In the genomic region with DNA sequence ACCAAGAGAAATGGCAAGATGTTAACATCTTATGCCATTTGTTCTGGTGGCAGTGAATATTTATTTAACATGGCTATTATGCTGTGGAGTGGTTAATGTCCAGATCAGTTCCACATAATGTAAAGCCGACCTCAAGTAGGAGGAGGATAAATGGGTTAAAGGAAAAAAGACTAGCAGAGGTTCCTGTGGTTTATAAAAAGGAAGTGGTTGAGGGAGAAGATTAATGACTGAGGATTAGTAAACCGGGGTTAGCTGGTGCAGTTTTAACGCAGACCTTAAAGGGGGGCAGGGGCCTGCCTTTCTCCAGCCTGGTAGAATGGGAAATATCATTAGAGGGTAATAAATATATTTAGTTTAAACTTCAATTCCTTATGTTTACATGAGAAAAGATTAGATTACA, we compare ENCODE assay signal across 16 cellular contexts.
DNase-seq lines count a peak whose midpoint lies in the region; ATAC-seq, FAIRE-seq and TF ChIP-seq lines count a peak whose summit lies in the region.
"Had no signal": no experiment of that assay in that cellular context is flagged by ENCODE, and none has a peak within 500 bp of the region (broad histone marks: within the 10 kb centered on the region; RNA-seq: fewer than 3 reads in every experiment).

No MANE protein-coding gene starts in this region.

- H3K9me3 ChIP-seq in SK-N-MC (ENCODE audit: low read depth, low read length) (no peaks in the 10 kb centered on the region), T-helper 17 cell (ENCODE audit: control insufficient read depth, low read length, poor library complexity, severe bottlenecking) (no peaks in the 10 kb centered on the region)

- TF ChIP-seq CTCF in mesothelial cell of epicardium (IDR thresholded peaks at IDR 0.05; ENCODE audit: unreplicated experiment), result no peak

- H3K27me3 Mint-ChIP-seq in mesothelial cell of epicardium (ENCODE audit: low read depth) (no peaks in the 10 kb centered on the region), T-helper 17 cell (peaks cover 5% of the 10 kb centered on the region)

- no peak overlapping the region for H3K9ac ChIP-seq in SK-N-MC (ENCODE audit: insufficient read length)

- H3K4me3 ChIP-seq in SK-N-MC, result 0 out of 2 replicates have a peak overlapping the region, but pooled peaks have one; percentile 10

- H3K27ac ChIP-seq in SK-N-MC, result no peak overlapping the region; the same call in 1 of the 2 replicates
- H3K27ac ChIP-seq: foreskin keratinocyte had no signal

- DNase-seq in D341Med (ENCODE audit: low spot score), result peak; percentile 50
- DNase-seq in HTR-8/SVneo (ENCODE audit: insufficient read length, low spot score), result peak; percentile 49
- DNase-seq in SK-N-MC (ENCODE audit: low read depth, low spot score), result peak; percentile 76
- DNase-seq in mesothelial cell of epicardium (ENCODE audit: low spot score in 2 of 2, unreplicated experiment in 2 of 2), result no peak
- no peak for DNase-seq in DMS79 treated with DMSO at 0.1 percent for 48 hours (lab: John Stamatoyannopoulos, UW)
- no peak for DNase-seq in activated CD8-positive, alpha-beta memory T cell treated with anti-CD3 and anti-CD28 coated beads, Interleukin-2, amount 50 U/mL, for 4 hours
- no peak for DNase-seq in RKO (ENCODE audit: low spot score)
- DNase-seq in T-helper 17 cell, result no peak
- DNase-seq: CD8-positive, alpha-beta memory T cell; effector CD8-positive, alpha-beta T cell; foreskin keratinocyte; NCI-H1092 treated with DMSO at 0.1 percent for 48 hours; stimulated activated CD4-positive, alpha-beta T cell treated with anti-CD3 and anti-CD28 coated beads, Interleukin-12 subunit alpha, Interleukin-12 subunit beta, amount 100 ng/mL, for 4 hours had no signal

- no peak for ATAC-seq in T-helper 17 cell
- ATAC-seq: activated T-helper 17 cell treated with anti-CD3 and anti-CD28 coated beads, Interleukin-2, amount 50 U/mL, for 72 hours; foreskin keratinocyte had no signal

- peak overlapping the region; percentile 10 for H3K27ac Mint-ChIP-seq in mesothelial cell of epicardium
- no peak overlapping the region for H3K27ac Mint-ChIP-seq in T-helper 17 cell
- H3K27ac Mint-ChIP-seq: activated T-helper 17 cell treated with anti-CD3 and anti-CD28 coated beads, Interleukin-2, amount 50 U/mL, for 72 hours; CD8-positive, alpha-beta memory T cell; memory B cell had no signal

- H3K9me3 Mint-ChIP-seq in mesothelial cell of epicardium, result no peaks in the 10 kb centered on the region

- H3K36me3 Mint-ChIP-seq in mesothelial cell of epicardium (no peaks in the 10 kb centered on the region), T-helper 17 cell (ENCODE audit: low read depth) (no peaks in the 10 kb centered on the region)
- H3K36me3 Mint-ChIP-seq: CD8-positive, alpha-beta memory T cell; memory B cell had no signal

- H3K4me3 Mint-ChIP-seq in mesothelial cell of epicardium (no peak overlapping the region), T-helper 17 cell (no peak overlapping the region)
- H3K4me3 Mint-ChIP-seq: activated T-helper 17 cell treated with anti-CD3 and anti-CD28 coated beads, Interleukin-2, amount 50 U/mL, for 72 hours; CD8-positive, alpha-beta memory T cell; memory B cell had no signal

- no peak for FAIRE-seq in HTR-8/SVneo (lab: Jason Lieb, UNC)
- FAIRE-seq: bronchial epithelial cell had no signal

- H3K4me1 Mint-ChIP-seq in mesothelial cell of epicardium, result peaks cover 41% of the 10 kb centered on the region
- H3K4me1 Mint-ChIP-seq in T-helper 17 cell, result no peaks in the 10 kb centered on the region
- H3K4me1 Mint-ChIP-seq: activated T-helper 17 cell treated with anti-CD3 and anti-CD28 coated beads, Interleukin-2, amount 50 U/mL, for 72 hours; CD8-positive, alpha-beta memory T cell; memory B cell had no signal

- no peaks in the 10 kb centered on the region for H3K36me3 ChIP-seq in SK-N-MC (ENCODE audit: insufficient read depth, low read length)

Comparison
In these comparisons a context has a peak if more than half of its experiments do, and no peak if none do; other contexts are left out.
1. DNase-seq: peak in D341Med (single experiment), HTR-8/SVneo (single experiment) and SK-N-MC (single experiment); none in mesothelial cell of epicardium (0 of 2), DMS79 treated with DMSO at 0.1 percent for 48 hours (single experiment), activated CD8-positive, alpha-beta memory T cell treated with anti-CD3 and anti-CD28 coated beads, Interleukin-2, amount 50 U/mL, for 4 hours (single experiment), RKO (single experiment) and T-helper 17 cell (0 of 3).